In genomic region chr2:99708231-99708630, GRCh38 we compare ENCODE assay signal across 20 cellular contexts.
DNase-seq lines count a peak whose midpoint lies in the region; ATAC-seq and TF ChIP-seq lines count a peak whose summit lies in the region.
"Had no signal": no experiment of that assay in that cellular context is flagged by ENCODE, and none has a peak within 500 bp of the region (broad histone marks: within the 10 kb centered on the region; RNA-seq: fewer than 3 reads in every experiment).

No MANE protein-coding gene starts in this region.

- DNase-seq in NCI-H82 (lab: John Stamatoyannopoulos, UW): peak; percentile 10
- DNase-seq in NCI-H82 treated with DMSO at 0.1 percent for 48 hours (lab: John Stamatoyannopoulos, UW; ENCODE audit: unreplicated experiment): no peak
- DNase-seq in cerebellum (ENCODE audit: low spot score): peak; percentile 32
- DNase-seq in memory B cell (ENCODE audit: low spot score in 2 of 2): no peak
- DNase-seq in thoracic aorta (ENCODE audit: low spot score): no peak
- DNase-seq in NCI-H128 (lab: John Stamatoyannopoulos, UW; ENCODE audit: unreplicated experiment): no peak
- DNase-seq in foreskin fibroblast: no peak
- no peak for DNase-seq in EL
- DNase-seq: activated CD4-positive, CD25-positive, alpha-beta regulatory T cell; activated CD8-positive, alpha-beta memory T cell treated with anti-CD3 and anti-CD28 coated beads for 24 hours; kidney glomerular epithelial cell; NCI-H1048; NK-92 treated with Interleukin-12 subunit alpha and Interleukin-12 subunit beta, amount 100 ng/mL, for 24 hours; posterior cingulate gyrus; stimulated activated naive CD8-positive, alpha-beta T cell treated with anti-CD3 and anti-CD28 coated beads, Interleukin-15, Interleukin-2, amounts not matched to agents 100 U/mL and 50 U/mL, for 24 hours; T-helper 17 cell had no signal

- peaks cover 20% of the 10 kb centered on the region for H3K4me1 Mint-ChIP-seq in memory B cell
- H3K4me1 Mint-ChIP-seq: T-helper 17 cell had no signal

- H3K27me3 ChIP-seq in thoracic aorta (replicated peaks; ENCODE audit: insufficient read depth): no peaks in the 10 kb centered on the region
- H3K27me3 ChIP-seq: BLaER1 treated with 17β-estradiol and CSF1 and Interleukin-3, amounts not matched to agents 10 nM and 100 nM; cardiac muscle cell; hepatocyte had no signal

- peaks cover 25% of the 10 kb centered on the region for H3K36me3 Mint-ChIP-seq in memory B cell

- no peaks in the 10 kb centered on the region for H3K36me3 ChIP-seq in thoracic aorta
- H3K36me3 ChIP-seq: cardiac muscle cell had no signal

- peak overlapping the region; percentile 65 for H3K27ac Mint-ChIP-seq in memory B cell
- H3K27ac Mint-ChIP-seq: T-helper 17 cell had no signal

- TF ChIP-seq CTCF in thoracic aorta (IDR thresholded peaks at IDR 0.05): no peak
- no peak for TF ChIP-seq CTCF in foreskin fibroblast (IDR thresholded peaks at IDR 0.05; ENCODE audit: low read depth, low read length)

- peaks cover 13 to 50% of the 10 kb centered on the region in 2 donors for H3K4me1 ChIP-seq in thoracic aorta (ENCODE audit: control insufficient read depth in 1 of 2, low read depth in 2 of 2)
- H3K4me1 ChIP-seq: BLaER1 treated with 17β-estradiol and CSF1 and Interleukin-3, amounts not matched to agents 10 nM and 100 nM had no signal

- no peaks in the 10 kb centered on the region for H3K27me3 Mint-ChIP-seq in memory B cell

- peak overlapping the region; percentile 1 to 52 for H3K27ac ChIP-seq in thoracic aorta
- H3K27ac ChIP-seq: BLaER1 treated with 17β-estradiol and CSF1 and Interleukin-3, amounts not matched to agents 10 nM and 100 nM; cardiac muscle cell; GM23248; hepatocyte had no signal

- no peak for ATAC-seq in memory B cell (ENCODE audit: low read depth)
- no peak for ATAC-seq in thoracic aorta (ENCODE audit: insufficient number of reproducible peaks, low FRiP score, low read depth)
- ATAC-seq: stimulated activated naive CD8-positive, alpha-beta T cell treated with anti-CD3 and anti-CD28 coated beads, Interleukin-15, Interleukin-2, amounts not matched to agents 100 U/mL and 50 U/mL, for 24 hours; T-helper 17 cell had no signal

- H3K4me3 Mint-ChIP-seq in memory B cell: no peak overlapping the region
- H3K4me3 Mint-ChIP-seq: T-helper 17 cell had no signal

- no peak overlapping the region for H3K4me3 ChIP-seq in thoracic aorta
- no peak overlapping the region for H3K4me3 ChIP-seq in foreskin fibroblast (ENCODE audit: low read depth in 1 of 2, low read length in 2 of 2)
- H3K4me3 ChIP-seq: BLaER1 treated with 17β-estradiol and CSF1 and Interleukin-3, amounts not matched to agents 10 nM and 100 nM; cardiac muscle cell; GM23248; hepatocyte had no signal

- no peaks in the 10 kb centered on the region for H3K9me3 ChIP-seq in thoracic aorta
- H3K9me3 ChIP-seq: BLaER1 treated with 17β-estradiol and CSF1 and Interleukin-3, amounts not matched to agents 10 nM and 100 nM had no signal

- no peaks in the 10 kb centered on the region for H3K9me3 Mint-ChIP-seq in memory B cell

Comparison
In these comparisons a context has a peak if more than half of its experiments do, and no peak if none do; other contexts are left out.
1. DNase-seq: peak in NCI-H82 (single experiment) and cerebellum (single experiment); none in NCI-H82 treated with DMSO at 0.1 percent for 48 hours (single experiment), memory B cell (0 of 2), thoracic aorta (single experiment), NCI-H128 (single experiment), foreskin fibroblast (0 of 2) and EL (single experiment).